In the genomic region with DNA sequence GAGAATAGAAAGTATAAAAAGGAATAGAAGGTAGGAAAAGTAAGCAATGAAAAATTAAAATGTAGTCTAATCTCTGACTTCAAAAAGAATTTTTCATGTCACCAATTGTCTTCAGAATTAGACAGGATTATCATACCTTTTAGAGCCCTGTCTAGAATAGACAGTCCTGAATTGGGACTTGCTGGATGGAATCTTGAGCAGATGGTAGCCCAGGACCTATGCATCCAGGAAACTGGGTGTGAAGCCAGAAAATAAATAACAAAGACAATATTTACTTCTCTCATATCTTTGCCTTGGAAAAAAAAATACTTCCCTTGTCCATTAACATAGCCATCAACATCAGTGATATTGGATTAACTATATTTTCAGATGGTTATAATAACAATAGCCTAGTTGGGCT, we compare ENCODE assay signal across 10 cellular contexts.
"Had no signal": no experiment of that assay in that cellular context is flagged by ENCODE, and none has a peak within 500 bp of the region (broad histone marks: within the 10 kb centered on the region; RNA-seq: fewer than 3 reads in every experiment).

No MANE protein-coding gene starts in this region.

- H3K4me1 ChIP-seq: HAP-1 had no signal

- H3K4me3 ChIP-seq: GM23248, HAP-1, K562 had no signal

- H3K9me3 ChIP-seq: HAP-1 had no signal

- ATAC-seq: HCT116, K562 had no signal

- H3K36me3 ChIP-seq: HAP-1 had no signal

- DNase-seq: GM23248, GOT3, H7, HFFc6, IMR-90, KG1 had no signal

- H3K27ac ChIP-seq: GM23248, HL-60 had no signal
